Comparison of ENCODE assay signal across 18 cellular contexts in genomic region chr1:105636052-105636451, GRCh38.
DNase-seq lines count a peak whose midpoint lies in the region; ATAC-seq and TF ChIP-seq lines count a peak whose summit lies in the region.
"Had no signal": no experiment of that assay in that cellular context is flagged by ENCODE, and none has a peak within 500 bp of the region (broad histone marks: within the 10 kb centered on the region; RNA-seq: fewer than 3 reads in every experiment).

No MANE protein-coding gene starts in this region.

- no peak overlapping the region for H3K27ac ChIP-seq in GM23338 (ENCODE audit: low read depth)
- H3K27ac ChIP-seq: KMS-11 had no signal

- no peaks in the 10 kb centered on the region for H3K4me1 ChIP-seq in GM23338 (ENCODE audit: insufficient read depth)

- no peaks in the 10 kb centered on the region for H4K20me1 ChIP-seq in GM23338 (replicated peaks; ENCODE audit: insufficient read depth)

- no peaks in the 10 kb centered on the region for H3K9me2 ChIP-seq in GM23338 (ENCODE audit: insufficient read depth)

- H3K36me3 Mint-ChIP-seq in GM23338 (ENCODE audit: low read depth), result no peaks in the 10 kb centered on the region
- H3K36me3 Mint-ChIP-seq in stimulated activated naive B cell treated with anti-CD40 and anti-IgM and Interleukin-4, amounts not matched to agents 10 μg/mL and 1 μg/mL and 100 μg/mL, for 72 hours, result no peaks in the 10 kb centered on the region
- no peaks in the 10 kb centered on the region for H3K36me3 Mint-ChIP-seq in effector memory CD8-positive, alpha-beta T cell (ENCODE audit: insufficient read depth)
- H3K36me3 Mint-ChIP-seq: CD4-positive, CD25-positive, alpha-beta regulatory T cell had no signal

- peaks cover 6% of the 10 kb centered on the region; the same call in 1 of the 3 replicates for H3K9me3 Mint-ChIP-seq in GM23338
- peaks cover 0 to 4% of the 10 kb centered on the region in 2 donors for H3K9me3 Mint-ChIP-seq in stimulated activated naive B cell treated with anti-CD40 and anti-IgM and Interleukin-4, amounts not matched to agents 10 μg/mL and 1 μg/mL and 100 μg/mL, for 72 hours
- peaks cover 9 to 12% of the 10 kb centered on the region in 2 donors for H3K9me3 Mint-ChIP-seq in effector memory CD8-positive, alpha-beta T cell

- H3K4me3 Mint-ChIP-seq in GM23338, result no peak overlapping the region
- no peak overlapping the region for H3K4me3 Mint-ChIP-seq in stimulated activated naive B cell treated with anti-CD40 and anti-IgM and Interleukin-4, amounts not matched to agents 10 μg/mL and 1 μg/mL and 100 μg/mL, for 72 hours
- no peak overlapping the region for H3K4me3 Mint-ChIP-seq in effector memory CD8-positive, alpha-beta T cell
- H3K4me3 Mint-ChIP-seq: B cell; CD4-positive, CD25-positive, alpha-beta regulatory T cell; T-helper 2 cell treated with Interferon-gamma antibody and Interleukin-4, amounts not matched to agents 5 μg/mL and 100 μg/mL, for 36 hours had no signal

- H3K4me1 Mint-ChIP-seq in GM23338, result no peaks in the 10 kb centered on the region
- no peaks in the 10 kb centered on the region for H3K4me1 Mint-ChIP-seq in stimulated activated naive B cell treated with anti-CD40 and anti-IgM and Interleukin-4, amounts not matched to agents 10 μg/mL and 1 μg/mL and 100 μg/mL, for 72 hours
- no peaks in the 10 kb centered on the region for H3K4me1 Mint-ChIP-seq in effector memory CD8-positive, alpha-beta T cell (ENCODE audit: low read depth in 2 of 2)
- H3K4me1 Mint-ChIP-seq: B cell; CD4-positive, CD25-positive, alpha-beta regulatory T cell had no signal

- no peak overlapping the region for H3K27ac Mint-ChIP-seq in GM23338
- H3K27ac Mint-ChIP-seq in stimulated activated naive B cell treated with anti-CD40 and anti-IgM and Interleukin-4, amounts not matched to agents 10 μg/mL and 1 μg/mL and 100 μg/mL, for 72 hours, result no peak overlapping the region
- no peak overlapping the region for H3K27ac Mint-ChIP-seq in effector memory CD8-positive, alpha-beta T cell
- H3K27ac Mint-ChIP-seq: B cell; CD4-positive, CD25-positive, alpha-beta regulatory T cell; T-helper 2 cell treated with Interferon-gamma antibody and Interleukin-4, amounts not matched to agents 5 μg/mL and 100 μg/mL, for 36 hours had no signal

- H2AFZ ChIP-seq in GM23338, result peak overlapping the region; percentile 77; the same call in 1 of the 2 replicates

- no peaks in the 10 kb centered on the region for H3F3A ChIP-seq in GM23338 (replicated peaks; ENCODE audit: low read depth)

- no peak overlapping the region for H3K4me2 ChIP-seq in GM23338
- H3K4me2 ChIP-seq: KMS-11 had no signal

- H3K27me3 Mint-ChIP-seq in GM23338 (ENCODE audit: insufficient read depth, low read depth, poor library complexity), result no peaks in the 10 kb centered on the region
- no peaks in the 10 kb centered on the region for H3K27me3 Mint-ChIP-seq in stimulated activated naive B cell treated with anti-CD40 and anti-IgM and Interleukin-4, amounts not matched to agents 10 μg/mL and 1 μg/mL and 100 μg/mL, for 72 hours
- no peaks in the 10 kb centered on the region for H3K27me3 Mint-ChIP-seq in effector memory CD8-positive, alpha-beta T cell
- H3K27me3 Mint-ChIP-seq: B cell; CD4-positive, CD25-positive, alpha-beta regulatory T cell had no signal

- no peaks in the 10 kb centered on the region for H3K27me3 ChIP-seq in GM23338 (ENCODE audit: insufficient read depth)

- H3K36me3 ChIP-seq in GM23338 (ENCODE audit: insufficient read depth), result no peaks in the 10 kb centered on the region

- no peak for ATAC-seq in GM23338
- ATAC-seq in HG03432 (IDR thresholded peaks at IDR 0.05; ENCODE audit: unreplicated experiment), result peak; percentile 79
- peak; percentile 23 to 33 for ATAC-seq in stimulated activated naive B cell treated with anti-CD40 and anti-IgM and Interleukin-4, amounts not matched to agents 10 μg/mL and 1 μg/mL and 100 μg/mL, for 72 hours (replicated peaks)
- no peak for ATAC-seq in GM21576 (IDR thresholded peaks at IDR 0.05; ENCODE audit: unreplicated experiment)
- no peak for ATAC-seq in effector memory CD8-positive, alpha-beta T cell (replicated peaks)
- ATAC-seq in GM18502 (IDR thresholded peaks at IDR 0.05; ENCODE audit: poor library complexity, unreplicated experiment), result no peak

- H3K4me3 ChIP-seq in GM23338, result no peak overlapping the region

- TF ChIP-seq CTCF in GM23338 (conservative IDR thresholded peaks at IDR 0.05; ENCODE audit: low read depth in 2 of 2), result no peak

- DNase-seq in GM23338 (ENCODE audit: low spot score) (no peak), RPMI8226 (peak; percentile 2)
- no peak for DNase-seq in stimulated activated naive B cell treated with anti-CD40 and anti-IgM and Interleukin-4, amounts not matched to agents 10 μg/mL and 1 μg/mL and 100 μg/mL, for 72 hours
- DNase-seq in effector memory CD8-positive, alpha-beta T cell, result no peak
- DNase-seq: Calu3; CD4-positive, CD25-positive, alpha-beta regulatory T cell; H7; NCI-H1092 treated with DMSO at 0.1 percent for 48 hours; NCI-H1694; NCI-H2107; NCI-H2227 treated with DMSO at 0.1 percent for 48 hours; NCI-H524 treated with DMSO at 0.1 percent for 48 hours had no signal

- H3K79me2 ChIP-seq in GM23338 (replicated peaks; ENCODE audit: insufficient read depth), result no peaks in the 10 kb centered on the region

TF ChIP-seq in GM23338, 12 proteins besides CTCF, POLR2A, EP300 and RAD21 (continues in another document):
- TF ChIP-seq POLR2AphosphoS5 (IDR thresholded peaks at IDR 0.05; ENCODE audit: low read depth) (no peak), EZH2 (IDR thresholded peaks at IDR 0.05; ENCODE audit: low read depth, unreplicated experiment) (no peak), ZNF331 (CRISPR knock-in tag; IDR thresholded peaks at IDR 0.05; ENCODE audit: low read depth) (no peak), ZNF114 (CRISPR knock-in tag; IDR thresholded peaks at IDR 0.05) (no peak), CREB1 (CRISPR knock-in tag; IDR thresholded peaks at IDR 0.05; ENCODE audit: low read depth) (no peak), ZNF462 (CRISPR knock-in tag; IDR thresholded peaks at IDR 0.05) (no peak), STAT1 (IDR thresholded peaks at IDR 0.05; ENCODE audit: unreplicated experiment) (no peak), JUNB (IDR thresholded peaks at IDR 0.05; ENCODE audit: unreplicated experiment) (no peak)

Comparison
In these comparisons a context has a peak if more than half of its experiments do, and no peak if none do; other contexts are left out.
1. ATAC-seq: peak in HG03432 (single experiment) and stimulated activated naive B cell treated with anti-CD40 and anti-IgM and Interleukin-4, amounts not matched to agents 10 μg/mL and 1 μg/mL and 100 μg/mL, for 72 hours (2 of 2); none in GM23338 (single experiment), GM21576 (single experiment), effector memory CD8-positive, alpha-beta T cell (single experiment) and GM18502 (single experiment).